ENCODE assay signal across 10 cellular contexts in genomic region chr14:55028476-55028875, GRCh38. TPM values are rescaled to one million over a fixed set of nuclear protein-coding genes. Genes with fewer than 3 reads are reported as not detected.
DNase-seq lines count a peak whose midpoint lies in the region; ATAC-seq and TF ChIP-seq lines count a peak whose summit lies in the region.
"Had no signal": no experiment of that assay in that cellular context is flagged by ENCODE, and none has a peak within 500 bp of the region (broad histone marks: within the 10 kb centered on the region; RNA-seq: fewer than 3 reads in every experiment).

No MANE protein-coding gene starts in this region.

- H3K79me2 ChIP-seq in KMS-11 (ENCODE audit: insufficient read depth, low read depth) = peaks cover 62% of the 10 kb centered on the region

- no peak for ATAC-seq in CD8-positive, alpha-beta T cell
- no peak for ATAC-seq in central memory CD8-positive, alpha-beta T cell (replicated peaks; ENCODE audit: extremely low read depth, poor library complexity, severe bottlenecking)
- no peak for ATAC-seq in natural killer cell treated with Interleukin-12 subunit alpha and Interleukin-12 subunit beta and Interleukin-15 and Interleukin-18, amount 100 ng/mL, for 72 hours
- ATAC-seq in HG02840 (IDR thresholded peaks at IDR 0.05; ENCODE audit: low FRiP score, unreplicated experiment) (no peak), HG03521 (IDR thresholded peaks at IDR 0.05; ENCODE audit: unreplicated experiment) (no peak)

- H3K4me3 Mint-ChIP-seq in CD8-positive, alpha-beta T cell = peak overlapping the region; percentile 95
- peak overlapping the region; percentile 88 for H3K4me3 Mint-ChIP-seq in central memory CD8-positive, alpha-beta T cell
- H3K4me3 Mint-ChIP-seq in natural killer cell treated with Interleukin-12 subunit alpha and Interleukin-12 subunit beta and Interleukin-15 and Interleukin-18, amount 100 ng/mL, for 72 hours = peak overlapping the region; percentile 87

- H3K9me3 ChIP-seq in CD8-positive, alpha-beta T cell (ENCODE audit: low read length) = no peaks in the 10 kb centered on the region

- peaks cover 54% of the 10 kb centered on the region for H3K4me1 Mint-ChIP-seq in CD8-positive, alpha-beta T cell (ENCODE audit: low read depth)
- peaks cover 40% of the 10 kb centered on the region for H3K4me1 Mint-ChIP-seq in central memory CD8-positive, alpha-beta T cell
- H3K4me1 Mint-ChIP-seq in natural killer cell treated with Interleukin-12 subunit alpha and Interleukin-12 subunit beta and Interleukin-15 and Interleukin-18, amount 100 ng/mL, for 72 hours (ENCODE audit: low read depth in 2 of 2) = peaks cover 31 to 52% of the 10 kb centered on the region in 2 donors

- H2AFZ ChIP-seq in KMS-11 (ENCODE audit: low read depth) = no peak overlapping the region

- peaks cover 37% of the 10 kb centered on the region for H3K4me1 ChIP-seq in CD8-positive, alpha-beta T cell (ENCODE audit: insufficient read depth, low read length)
- peaks cover 31% of the 10 kb centered on the region for H3K4me1 ChIP-seq in KMS-11 (ENCODE audit: low read depth, poor library complexity, severe bottlenecking)

- no peak overlapping the region for H3K27ac Mint-ChIP-seq in CD8-positive, alpha-beta T cell
- H3K27ac Mint-ChIP-seq in central memory CD8-positive, alpha-beta T cell (ENCODE audit: low read depth) = peak overlapping the region; percentile 89
- H3K27ac Mint-ChIP-seq in natural killer cell treated with Interleukin-12 subunit alpha and Interleukin-12 subunit beta and Interleukin-15 and Interleukin-18, amount 100 ng/mL, for 72 hours = peak overlapping the region; percentile 95 to 96

- peaks cover 12% of the 10 kb centered on the region for H3K36me3 Mint-ChIP-seq in CD8-positive, alpha-beta T cell
- H3K36me3 Mint-ChIP-seq in central memory CD8-positive, alpha-beta T cell (ENCODE audit: insufficient read depth) = peaks cover 19% of the 10 kb centered on the region
- H3K36me3 Mint-ChIP-seq in natural killer cell treated with Interleukin-12 subunit alpha and Interleukin-12 subunit beta and Interleukin-15 and Interleukin-18, amount 100 ng/mL, for 72 hours = peaks cover 21% of the 10 kb centered on the region

- no peak for DNase-seq in CD8-positive, alpha-beta T cell
- no peak for DNase-seq in central memory CD8-positive, alpha-beta T cell (ENCODE audit: low spot score in 2 of 2)
- DNase-seq in natural killer cell treated with Interleukin-12 subunit alpha and Interleukin-12 subunit beta and Interleukin-15 and Interleukin-18, amount 100 ng/mL, for 72 hours (ENCODE audit: low spot score) = no peak
- no peak for DNase-seq in C1 segment of cervical spinal cord (lab: John Stamatoyannopoulos, UW)
- no peak for DNase-seq in 8988T
- DNase-seq: activated effector memory CD4-positive, alpha-beta T cell treated with anti-CD3 and anti-CD28 coated beads, Interleukin-2, amount 50 U/mL, for 16 hours; NK-92 treated with Interleukin-12 subunit alpha and Interleukin-12 subunit beta, amount 100 ng/mL, for 24 hours had no signal

- H3K9me3 Mint-ChIP-seq in CD8-positive, alpha-beta T cell = no peaks in the 10 kb centered on the region
- H3K9me3 Mint-ChIP-seq in central memory CD8-positive, alpha-beta T cell = no peaks in the 10 kb centered on the region
- no peaks in the 10 kb centered on the region for H3K9me3 Mint-ChIP-seq in natural killer cell treated with Interleukin-12 subunit alpha and Interleukin-12 subunit beta and Interleukin-15 and Interleukin-18, amount 100 ng/mL, for 72 hours

- peak overlapping the region; percentile 85; the same call in 1 of the 2 replicates for H3K9ac ChIP-seq in KMS-11

- H4K20me1 ChIP-seq in KMS-11 (ENCODE audit: insufficient read depth) = no peaks in the 10 kb centered on the region

- CTCF ChIA-PET in CD8-positive, alpha-beta T cell (lab: Charles Lee) = interaction anchor here (0.9 to 2.6 kb wide), 3 partner anchors 22 to 328 kb away, joined by 3 to 8 read pairs (median 4); no protein-coding TSS in a partner anchor

- peak overlapping the region; percentile 39 for H3K4me2 ChIP-seq in KMS-11

- intact Hi-C loops in CD8-positive, alpha-beta T cell (cut with DNase I, micrococcal nuclease) = loop anchor here (2.0 to 10.0 kb wide), 7 partner anchors 126 to 556 kb away; partner anchors contain the start of genes KTN1 (in 2 of the 2), DLGAP5 (in 1 of the 2), GCH1 (in 1 of the 2) and GMFB (in 1 of the 2)

- POLR2A ChIA-PET in CD8-positive, alpha-beta T cell (lab: Charles Lee) = interaction anchor here (1.1 kb wide), 1 partner anchor 23 kb away, joined by 3 read pairs; the partner anchor contains the start of gene MAPK1IP1L

- H3K27ac ChIP-seq in CD8-positive, alpha-beta T cell (ENCODE audit: low read depth, low read length) = no peak overlapping the region
- no peak overlapping the region for H3K27ac ChIP-seq in KMS-11

- no peaks in the 10 kb centered on the region for H3K27me3 Mint-ChIP-seq in CD8-positive, alpha-beta T cell (ENCODE audit: low read depth)
- H3K27me3 Mint-ChIP-seq in central memory CD8-positive, alpha-beta T cell = no peaks in the 10 kb centered on the region
- H3K27me3 Mint-ChIP-seq in natural killer cell treated with Interleukin-12 subunit alpha and Interleukin-12 subunit beta and Interleukin-15 and Interleukin-18, amount 100 ng/mL, for 72 hours = no peaks in the 10 kb centered on the region

- H3K36me3 ChIP-seq in CD8-positive, alpha-beta T cell (ENCODE audit: insufficient read depth, low read length) = no peaks in the 10 kb centered on the region
- H3K36me3 ChIP-seq in KMS-11 (ENCODE audit: insufficient read depth) = no peaks in the 10 kb centered on the region

- TF ChIP-seq CTCF in CD8-positive, alpha-beta T cell (IDR thresholded peaks at IDR 0.05) = no peak
- no peak for TF ChIP-seq CTCF in KMS-11 (conservative IDR thresholded peaks at IDR 0.05; ENCODE audit: low read depth, low read length)

- H3K4me3 ChIP-seq in CD8-positive, alpha-beta T cell (ENCODE audit: low read depth, low read length) = peak overlapping the region; percentile 71
- H3K4me3 ChIP-seq in KMS-11 (IDR thresholded peaks at IDR 0.05; ENCODE audit: insufficient read depth, low read depth, low read length) = no peak overlapping the region

- H3K27me3 ChIP-seq in CD8-positive, alpha-beta T cell (ENCODE audit: insufficient read depth, low read length) = no peaks in the 10 kb centered on the region
- H3K27me3 ChIP-seq in KMS-11 (ENCODE audit: insufficient read depth, low read depth) = no peaks in the 10 kb centered on the region

RNA-seq across cellular contexts. Expression of gene SOCS4, which starts 1.4 kb away (rescaled TPM):
- total RNA-seq in CD8-positive, alpha-beta T cell = 10 to 100 TPM; 22.6 to 24.0 TPM
- 10 to 100 TPM; 36.5 to 50.9 TPM for total RNA-seq in natural killer cell treated with Interleukin-12 subunit alpha and Interleukin-12 subunit beta and Interleukin-15 and Interleukin-18, amount 100 ng/mL, for 72 hours

RNA-seq across cellular contexts. Expression of gene WDHD1, which starts 1.6 kb away (rescaled TPM):
- 1 to 10 TPM; 1.2 to 1.6 TPM for total RNA-seq in CD8-positive, alpha-beta T cell
- 10 to 100 TPM; 33.6 to 51.3 TPM for total RNA-seq in natural killer cell treated with Interleukin-12 subunit alpha and Interleukin-12 subunit beta and Interleukin-15 and Interleukin-18, amount 100 ng/mL, for 72 hours

RNA-seq across cellular contexts. Expression of gene MAPK1IP1L, which starts 23.0 kb away (rescaled TPM):
- total RNA-seq in CD8-positive, alpha-beta T cell = 100 to 1,000 TPM; 207 to 212 TPM
- 100 to 1,000 TPM in 1 of 2 donors, 10 to 100 TPM in 1; 99.7 to 119 TPM for total RNA-seq in natural killer cell treated with Interleukin-12 subunit alpha and Interleukin-12 subunit beta and Interleukin-15 and Interleukin-18, amount 100 ng/mL, for 72 hours

Comparison
In these comparisons a context has a peak if more than half of its experiments do, and no peak if none do; other contexts are left out.
1. RNA of gene WDHD1, which starts 1.6 kb away (total RNA-seq): 33.6 to 51.3 TPM in natural killer cell treated with Interleukin-12 subunit alpha and Interleukin-12 subunit beta and Interleukin-15 and Interleukin-18, amount 100 ng/mL, for 72 hours; 1.2 to 1.6 TPM in CD8-positive, alpha-beta T cell; every median in the first group is over 10 times any median in the second.
2. Peak in every context shown above with its lines, with median percentiles within 50 percentile points of each other: H3K4me3 Mint-ChIP-seq.